ENCODE assay signal across 10 cellular contexts in the genomic region with DNA sequence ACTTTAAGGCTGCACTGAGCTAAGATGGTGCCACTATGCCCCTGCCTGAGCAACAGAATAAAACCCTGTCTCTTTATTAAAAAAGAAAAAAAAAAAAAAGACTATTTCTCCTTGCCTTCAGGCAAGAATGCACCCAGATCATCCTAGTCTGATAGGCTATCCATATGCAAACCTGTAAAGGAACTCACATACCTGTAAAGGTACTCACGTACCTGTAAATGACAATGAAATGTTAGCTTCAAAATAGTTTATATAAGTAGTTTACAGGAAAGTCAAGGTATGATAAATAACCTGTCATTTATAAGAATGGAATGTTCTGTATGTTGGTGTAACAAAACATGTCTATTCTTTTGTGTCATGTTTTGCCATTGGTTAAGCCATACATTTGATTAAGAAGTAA.
"Had no signal": no experiment of that assay in that cellular context is flagged by ENCODE, and none has a peak within 500 bp of the region (broad histone marks: within the 10 kb centered on the region; RNA-seq: fewer than 3 reads in every experiment).

No MANE protein-coding gene starts in this region.

- DNase-seq: GM23248, GOT3, H7, HFFc6, KBM-7 had no signal

- H3K4me1 ChIP-seq: HAP-1 had no signal

- ATAC-seq: HCT116, HepG2 had no signal

- H3K4me3 ChIP-seq: GM23248, HAP-1 had no signal

- FAIRE-seq: HepG2 had no signal

- H3K27ac ChIP-seq: GM23248, HL-60, KMS-11 had no signal
